12 cellular contexts compared by ENCODE assay signal in the genomic region with DNA sequence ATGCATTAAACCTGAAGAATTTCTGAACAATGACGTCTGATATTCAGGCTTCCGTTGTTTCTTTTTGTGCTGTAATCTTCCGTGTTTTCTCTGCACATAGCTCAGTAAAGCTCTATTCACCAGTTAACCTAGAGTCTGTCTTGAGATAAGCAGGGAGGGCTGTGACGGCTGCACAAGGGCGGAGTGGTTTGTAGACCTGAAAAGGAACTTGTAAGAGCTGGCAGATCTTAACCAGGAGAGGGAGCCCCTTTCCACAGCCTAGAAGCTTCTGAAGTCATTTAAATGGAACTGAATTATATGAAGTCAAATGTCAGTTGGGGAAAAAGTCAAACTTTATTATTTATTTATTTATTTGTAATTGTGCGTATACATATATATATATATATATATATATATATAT. TPM values are rescaled to one million over a fixed set of nuclear protein-coding genes. Genes with fewer than 3 reads are reported as not detected.
A peak's percentile ranks its signal among the peaks of the same experiment; 100 is the strongest.
DNase-seq lines count a peak whose midpoint lies in the region; ATAC-seq and TF ChIP-seq lines count a peak whose summit lies in the region.
"Had no signal": no experiment of that assay in that cellular context is flagged by ENCODE, and none has a peak within 500 bp of the region (broad histone marks: within the 10 kb centered on the region; RNA-seq: fewer than 3 reads in every experiment).

No MANE protein-coding gene starts in this region.

- H3K36me3 ChIP-seq in upper lobe of left lung, result no peaks in the 10 kb centered on the region
- H3K36me3 ChIP-seq: BLaER1 had no signal

- 8 to 12% methylated on average over 6 of the region's 6 CpGs for WGBS in upper lobe of left lung, 2 donors

- peaks cover 0 to 6% (median 2%) of the 10 kb centered on the region in 4 donors for H3K4me1 ChIP-seq in upper lobe of left lung
- H3K4me1 ChIP-seq: BLaER1 had no signal

- no peak overlapping the region for H3K4me3 Mint-ChIP-seq in activated CD8-positive, alpha-beta T cell treated with anti-CD3 and anti-CD28 coated beads for 36 hours
- no peak overlapping the region for H3K4me3 Mint-ChIP-seq in activated CD8-positive, alpha-beta T cell treated with anti-CD3 and anti-CD28 coated beads, Interleukin-2, amount 10 ng/mL, durations not matched to agents 7 days and 5 days
- H3K4me3 Mint-ChIP-seq in activated CD8-positive, alpha-beta memory T cell treated with anti-CD3 and anti-CD28 coated beads, Interleukin-2, amount 10 ng/mL, durations not matched to agents 7 days and 5 days, result no peak overlapping the region
- H3K4me3 Mint-ChIP-seq: naive B cell had no signal

- CTCF ChIA-PET in activated CD8-positive, alpha-beta T cell treated with anti-CD3 and anti-CD28 coated beads for 36 hours (lab: Charles Lee), result interaction anchor here (0.6 to 1.5 kb wide), 2 partner anchors 134 to 1507 kb away, joined by 4 read pairs; a partner anchor contains a TSS
- CTCF ChIA-PET in activated CD8-positive, alpha-beta T cell treated with anti-CD3 and anti-CD28 coated beads, Interleukin-2, amount 10 ng/mL, durations not matched to agents 7 days and 5 days (lab: Charles Lee), result no interaction called here
- CTCF ChIA-PET in activated CD8-positive, alpha-beta memory T cell treated with anti-CD3 and anti-CD28 coated beads, Interleukin-2, amount 10 ng/mL, durations not matched to agents 7 days and 5 days (lab: Charles Lee), result interaction anchor here (1.0 kb wide), 1 partner anchor 14 kb away, joined by 3 read pairs; no protein-coding TSS in a partner anchor

- no peaks in the 10 kb centered on the region for H3K4me1 Mint-ChIP-seq in activated CD8-positive, alpha-beta T cell treated with anti-CD3 and anti-CD28 coated beads for 36 hours (ENCODE audit: low read depth)
- H3K4me1 Mint-ChIP-seq in activated CD8-positive, alpha-beta T cell treated with anti-CD3 and anti-CD28 coated beads, Interleukin-2, amount 10 ng/mL, durations not matched to agents 7 days and 5 days (ENCODE audit: low read depth), result no peaks in the 10 kb centered on the region
- H3K4me1 Mint-ChIP-seq in activated CD8-positive, alpha-beta memory T cell treated with anti-CD3 and anti-CD28 coated beads, Interleukin-2, amount 10 ng/mL, durations not matched to agents 7 days and 5 days, result no peaks in the 10 kb centered on the region
- H3K4me1 Mint-ChIP-seq: naive B cell had no signal

- H3K4me3 ChIP-seq in upper lobe of left lung, result no peak overlapping the region
- H3K4me3 ChIP-seq: BLaER1, coronary artery had no signal

- ATAC-seq in activated CD8-positive, alpha-beta T cell treated with anti-CD3 and anti-CD28 coated beads for 36 hours, result no peak
- no peak for ATAC-seq in activated CD8-positive, alpha-beta T cell treated with anti-CD3 and anti-CD28 coated beads, Interleukin-2, amount 10 ng/mL, durations not matched to agents 7 days and 5 days
- ATAC-seq in upper lobe of left lung (ENCODE audit: low FRiP score in 2 of 2) (no peak), HG02588 (IDR thresholded peaks at IDR 0.05; ENCODE audit: unreplicated experiment) (no peak), GM21528 (IDR thresholded peaks at IDR 0.05; ENCODE audit: low FRiP score, unreplicated experiment) (no peak)
- ATAC-seq in activated CD8-positive, alpha-beta memory T cell treated with anti-CD3 and anti-CD28 coated beads, Interleukin-2, amount 10 ng/mL, durations not matched to agents 7 days and 5 days, result no peak

- peaks cover 0 to 6% (median 0%) of the 10 kb centered on the region in 4 donors for H3K9me3 ChIP-seq in upper lobe of left lung

- TF ChIP-seq CTCF in activated CD8-positive, alpha-beta T cell treated with anti-CD3 and anti-CD28 coated beads for 36 hours (IDR thresholded peaks at IDR 0.05), result no peak
- TF ChIP-seq CTCF in upper lobe of left lung (IDR thresholded peaks at IDR 0.05), result peak in 5 of 6 experiments; percentile 11 to 46 (median 33)

- no peaks in the 10 kb centered on the region for H3K27me3 ChIP-seq in upper lobe of left lung
- H3K27me3 ChIP-seq: BLaER1 had no signal

- no peak for TF ChIP-seq POLR2A in upper lobe of left lung (IDR thresholded peaks at IDR 0.05)

- peak; percentile 22 for DNase-seq in activated CD8-positive, alpha-beta T cell treated with anti-CD3 and anti-CD28 coated beads for 36 hours
- DNase-seq in activated CD8-positive, alpha-beta T cell treated with anti-CD3 and anti-CD28 coated beads, Interleukin-2, amount 10 ng/mL, durations not matched to agents 7 days and 5 days, result no peak
- DNase-seq in SW480 (ENCODE audit: low spot score), result peak; percentile 52
- peak; percentile 91 for DNase-seq in iPS-NIHi7 (ENCODE audit: extremely low spot score)
- DNase-seq in upper lobe of left lung, result peak in 1 of 2 donors; percentile 31
- DNase-seq in activated CD8-positive, alpha-beta memory T cell treated with anti-CD3 and anti-CD28 coated beads, Interleukin-2, amount 10 ng/mL, durations not matched to agents 7 days and 5 days, result no peak
- DNase-seq: naive B cell had no signal

- intact Hi-C loops in activated CD8-positive, alpha-beta T cell treated with anti-CD3 and anti-CD28 coated beads for 36 hours (cut with micrococcal nuclease), result no loop called here

- no peaks in the 10 kb centered on the region for H3K27me3 Mint-ChIP-seq in activated CD8-positive, alpha-beta T cell treated with anti-CD3 and anti-CD28 coated beads for 36 hours
- H3K27me3 Mint-ChIP-seq in activated CD8-positive, alpha-beta T cell treated with anti-CD3 and anti-CD28 coated beads, Interleukin-2, amount 10 ng/mL, durations not matched to agents 7 days and 5 days (ENCODE audit: low read depth), result no peaks in the 10 kb centered on the region
- no peaks in the 10 kb centered on the region for H3K27me3 Mint-ChIP-seq in activated CD8-positive, alpha-beta memory T cell treated with anti-CD3 and anti-CD28 coated beads, Interleukin-2, amount 10 ng/mL, durations not matched to agents 7 days and 5 days
- H3K27me3 Mint-ChIP-seq: naive B cell had no signal

- POLR2A ChIA-PET in activated CD8-positive, alpha-beta T cell treated with anti-CD3 and anti-CD28 coated beads for 36 hours (lab: Charles Lee), result no interaction called here
- POLR2A ChIA-PET in activated CD8-positive, alpha-beta T cell treated with anti-CD3 and anti-CD28 coated beads, Interleukin-2, amount 10 ng/mL, durations not matched to agents 7 days and 5 days (lab: Charles Lee), result no interaction called here

- peak overlapping the region in 2 of 4 donors; percentile 48 to 71 for H3K27ac ChIP-seq in upper lobe of left lung
- H3K27ac ChIP-seq: BLaER1, coronary artery, KMS-11 had no signal

- H3K36me3 Mint-ChIP-seq in activated CD8-positive, alpha-beta T cell treated with anti-CD3 and anti-CD28 coated beads for 36 hours (ENCODE audit: low read depth), result peaks cover 2% of the 10 kb centered on the region
- H3K36me3 Mint-ChIP-seq in activated CD8-positive, alpha-beta T cell treated with anti-CD3 and anti-CD28 coated beads, Interleukin-2, amount 10 ng/mL, durations not matched to agents 7 days and 5 days (ENCODE audit: low read depth), result peaks cover 2% of the 10 kb centered on the region
- H3K36me3 Mint-ChIP-seq in activated CD8-positive, alpha-beta memory T cell treated with anti-CD3 and anti-CD28 coated beads, Interleukin-2, amount 10 ng/mL, durations not matched to agents 7 days and 5 days, result no peaks in the 10 kb centered on the region

- no peak overlapping the region for H3K27ac Mint-ChIP-seq in activated CD8-positive, alpha-beta T cell treated with anti-CD3 and anti-CD28 coated beads for 36 hours
- H3K27ac Mint-ChIP-seq in activated CD8-positive, alpha-beta T cell treated with anti-CD3 and anti-CD28 coated beads, Interleukin-2, amount 10 ng/mL, durations not matched to agents 7 days and 5 days, result no peak overlapping the region
- no peak overlapping the region for H3K27ac Mint-ChIP-seq in activated CD8-positive, alpha-beta memory T cell treated with anti-CD3 and anti-CD28 coated beads, Interleukin-2, amount 10 ng/mL, durations not matched to agents 7 days and 5 days

- H3K9me3 Mint-ChIP-seq in activated CD8-positive, alpha-beta T cell treated with anti-CD3 and anti-CD28 coated beads for 36 hours, result peaks cover 13% of the 10 kb centered on the region
- peaks cover 14% of the 10 kb centered on the region for H3K9me3 Mint-ChIP-seq in activated CD8-positive, alpha-beta T cell treated with anti-CD3 and anti-CD28 coated beads, Interleukin-2, amount 10 ng/mL, durations not matched to agents 7 days and 5 days (ENCODE audit: insufficient read depth)
- peaks cover 21% of the 10 kb centered on the region for H3K9me3 Mint-ChIP-seq in activated CD8-positive, alpha-beta memory T cell treated with anti-CD3 and anti-CD28 coated beads, Interleukin-2, amount 10 ng/mL, durations not matched to agents 7 days and 5 days (ENCODE audit: low read depth)

- TF ChIP-seq EP300 in upper lobe of left lung (IDR thresholded peaks at IDR 0.05), result no peak

RNA-seq across cellular contexts. Expression of a gene that starts 27.5 kb away (rescaled TPM):
- total RNA-seq in activated CD8-positive, alpha-beta T cell treated with anti-CD3 and anti-CD28 coated beads for 36 hours, result not detected
- total RNA-seq in activated CD8-positive, alpha-beta T cell treated with anti-CD3 and anti-CD28 coated beads, Interleukin-2, amount 10 ng/mL, durations not matched to agents 7 days and 5 days, result not detected
- total RNA-seq in upper lobe of left lung, result not detected
- not detected for total RNA-seq in activated CD8-positive, alpha-beta memory T cell treated with anti-CD3 and anti-CD28 coated beads, Interleukin-2, amount 10 ng/mL, durations not matched to agents 7 days and 5 days

Comparison
In these comparisons a context has a peak if more than half of its experiments do, and no peak if none do; other contexts are left out.
1. DNase-seq: peak in activated CD8-positive, alpha-beta T cell treated with anti-CD3 and anti-CD28 coated beads for 36 hours (single experiment), SW480 (single experiment) and iPS-NIHi7 (single experiment); none in activated CD8-positive, alpha-beta T cell treated with anti-CD3 and anti-CD28 coated beads, Interleukin-2, amount 10 ng/mL, durations not matched to agents 7 days and 5 days (single experiment) and activated CD8-positive, alpha-beta memory T cell treated with anti-CD3 and anti-CD28 coated beads, Interleukin-2, amount 10 ng/mL, durations not matched to agents 7 days and 5 days (single experiment).